8 cellular contexts compared by ENCODE assay signal in the genomic region with DNA sequence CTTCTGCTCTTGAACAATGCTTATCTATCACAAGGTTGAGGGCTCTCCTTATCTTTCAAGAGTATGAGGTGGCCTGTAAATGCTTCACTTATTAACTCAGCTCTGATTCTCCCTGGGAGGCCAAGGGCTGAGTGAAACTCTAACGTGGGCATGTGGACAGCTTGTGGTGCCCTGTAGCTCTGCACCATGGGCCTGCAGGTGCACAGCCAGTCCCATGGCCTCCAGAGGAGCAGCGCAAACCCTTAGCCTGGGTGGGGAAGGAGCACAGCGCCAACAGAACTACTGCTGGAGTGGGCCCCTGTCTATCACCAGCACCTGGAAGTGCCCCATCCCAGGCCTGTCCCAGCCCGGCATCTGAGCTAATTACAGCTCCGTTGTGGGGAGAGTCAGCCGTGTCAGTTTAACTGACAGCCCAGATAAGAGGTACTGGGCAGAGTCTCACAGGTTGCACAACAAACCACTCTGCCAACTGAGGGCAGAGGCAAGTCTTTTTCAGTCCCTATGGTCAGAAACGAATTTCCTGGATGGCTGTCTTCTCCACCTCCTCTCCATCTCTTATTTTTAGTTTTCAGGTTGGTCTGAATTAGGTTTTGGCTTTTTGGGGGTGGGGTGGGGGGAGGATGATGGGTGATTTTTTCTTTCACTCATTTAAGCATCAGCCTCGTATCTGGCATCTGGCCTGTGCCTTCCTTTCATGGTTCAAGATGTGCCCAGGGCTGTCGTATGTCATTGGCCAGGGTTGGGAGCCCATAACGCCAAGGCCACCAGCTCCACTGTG.
A peak's percentile ranks its signal among the peaks of the same experiment; 100 is the strongest.
DNase-seq lines count a peak whose midpoint lies in the region; ATAC-seq and TF ChIP-seq lines count a peak whose summit lies in the region.

No MANE protein-coding gene starts in this region.

- no peak overlapping the region for H3K4me3 ChIP-seq in PC-3 (ENCODE audit: low read length)

- TF ChIP-seq CTCF in PC-3 (conservative IDR thresholded peaks at IDR 0.05; ENCODE audit: low read depth, low read length), result no peak

- H3K9ac ChIP-seq in PC-3 (ENCODE audit: low read length), result no peak overlapping the region

- no TSS peak for BruUV-seq in PC-3 (replicated peaks; lab: Mats Ljungman, UMichigan)

- DNase-seq in AML-193 (lab: John Stamatoyannopoulos, UW) (peak; percentile 88 to 90), HK-2 (ENCODE audit: unreplicated experiment) (peak; percentile 21), Right ventricle myocardium superior (peak; percentile 79), SK-N-DZ (ENCODE audit: low spot score) (no peak), PC-3 (no peak), T-helper 1 cell (no peak)
- no peak for DNase-seq in effector CD8-positive, alpha-beta T cell (lab: John Stamatoyannopoulos, UW)

- intact Hi-C loops in Right ventricle myocardium superior (cut with DNase I), result no loop called here
- intact Hi-C loops in PC-3 (cut with micrococcal nuclease), result no loop called here

- H3K27me3 ChIP-seq in PC-3 (ENCODE audit: low read length), result peaks cover 14% of the 10 kb centered on the region; the same call in 1 of the 2 replicates

- no peaks in the 10 kb centered on the region for H3F3A ChIP-seq in PC-3 (ENCODE audit: low read length, unreplicated experiment)

- H2AFZ ChIP-seq in PC-3 (ENCODE audit: low read length), result no peak overlapping the region

- ATAC-seq in GM19463 (IDR thresholded peaks at IDR 0.05; ENCODE audit: unreplicated experiment), result peak; percentile 80
- peak; percentile 97 for ATAC-seq in Right ventricle myocardium superior (ENCODE audit: poor library complexity)
- ATAC-seq in PC-3, result no peak

- POLR2A ChIA-PET in PC-3 (lab: Charles Lee; ENCODE audit: unreplicated experiment), result no interaction called here

- CTCF ChIA-PET in PC-3 (lab: Charles Lee), result no interaction called here

- H3K4me2 ChIP-seq in PC-3 (ENCODE audit: low read length), result no peak overlapping the region

- no peak overlapping the region for H3K27ac ChIP-seq in PC-3 (ENCODE audit: low read length)

- H3K9me2 ChIP-seq in PC-3 (replicated peaks; ENCODE audit: low read length), result no peaks in the 10 kb centered on the region

- no peaks in the 10 kb centered on the region for H3K36me3 ChIP-seq in PC-3 (ENCODE audit: low read depth, low read length)

- H3K4me1 ChIP-seq in PC-3 (ENCODE audit: insufficient read depth, low read length), result no peaks in the 10 kb centered on the region

- H4K20me1 ChIP-seq in PC-3 (ENCODE audit: low read length), result no peaks in the 10 kb centered on the region

- no peaks in the 10 kb centered on the region for H3K9me3 ChIP-seq in PC-3 (ENCODE audit: low read length)

- no peaks in the 10 kb centered on the region for H3K79me2 ChIP-seq in PC-3 (ENCODE audit: low read length)

Comparison
In these comparisons a context has a peak if more than half of its experiments do, and no peak if none do; other contexts are left out.
1. DNase-seq: peak in AML-193 (2 of 2), HK-2 (single experiment) and Right ventricle myocardium superior (single experiment); none in effector CD8-positive, alpha-beta T cell (single experiment), SK-N-DZ (single experiment), PC-3 (single experiment) and T-helper 1 cell (0 of 5).